24 cellular contexts compared by ENCODE assay signal in genomic region chr17:14910916-14911315, GRCh38.
"Had no signal": no experiment of that assay in that cellular context is flagged by ENCODE, and none has a peak within 500 bp of the region (broad histone marks: within the 10 kb centered on the region; RNA-seq: fewer than 3 reads in every experiment).

No MANE protein-coding gene starts in this region.

- H3K27ac ChIP-seq: coronary artery, dorsolateral prefrontal cortex, epithelial cell of prostate, esophagus squamous epithelium, gastroesophageal sphincter, heart left ventricle, hepatocyte, left lung, lower lobe of right lung had no signal

- H2AFZ ChIP-seq: hepatocyte had no signal

- H3K27me3 ChIP-seq: esophagus squamous epithelium, gastroesophageal sphincter, heart left ventricle, hepatocyte, left lung had no signal

- H3K79me2 ChIP-seq: hepatocyte had no signal

- FAIRE-seq: colon, endothelial cell of umbilical vein had no signal

- H3K9me3 ChIP-seq: gastroesophageal sphincter, left lung, lower lobe of right lung had no signal

- H3K36me3 ChIP-seq: esophagus squamous epithelium, gastroesophageal sphincter, heart left ventricle, left lung, lower lobe of right lung had no signal

- H3K4me3 ChIP-seq: coronary artery, dorsolateral prefrontal cortex, esophagus squamous epithelium, gastroesophageal sphincter, heart left ventricle, hepatocyte, left lung, lower lobe of right lung had no signal

- H3K4me2 ChIP-seq: hepatocyte had no signal

- DNase-seq: dermis blood vessel endothelial cell; dorsolateral prefrontal cortex; effector CD4-positive, alpha-beta T cell; effector memory CD4-positive, alpha-beta T cell; erythroblast; esophagus squamous epithelium; foreskin fibroblast; heart left ventricle; hypothalamus; immature natural killer cell; left cardiac atrium; left lung; left ventricle myocardium superior; lower lobe of right lung; mesendoderm; midbrain; naive thymus-derived CD4-positive, alpha-beta T cell had no signal

- ATAC-seq: esophagus mucosa; gastroesophageal sphincter; heart left ventricle; left cardiac atrium; left lung; left ventricle myocardium superior; lower lobe of right lung; naive thymus-derived CD4-positive, alpha-beta T cell had no signal

- H3K4me1 ChIP-seq: esophagus squamous epithelium, gastroesophageal sphincter, heart left ventricle, left lung, lower lobe of right lung had no signal
